ENCODE assay signal across 23 cellular contexts in genomic region chr1:189151361-189151760, GRCh38.
"Had no signal": no experiment of that assay in that cellular context is flagged by ENCODE, and none has a peak within 500 bp of the region (broad histone marks: within the 10 kb centered on the region; RNA-seq: fewer than 3 reads in every experiment).

No MANE protein-coding gene starts in this region.

- H3K4me3 ChIP-seq: ascending aorta, cardiac muscle cell, PC-9 had no signal

- H3K36me3 ChIP-seq: ascending aorta, cardiac muscle cell had no signal

- H3K27me3 Mint-ChIP-seq: activated CD4-positive, alpha-beta T cell treated with anti-CD3 and anti-CD28 coated beads, Interleukin-2, amount 10 ng/mL, durations not matched to agents 24 days and 14 days; activated naive CD4-positive, alpha-beta T cell treated with anti-CD3 and anti-CD28 coated beads, Interleukin-2, amount 50 U/mL, for 24 hours; activated naive CD8-positive, alpha-beta T cell treated with anti-CD3 and anti-CD28 coated beads, Interleukin-2, amount 10 ng/mL, durations not matched to agents 7 days and 5 days; activated T-cell treated with anti-CD3 and anti-CD28 coated beads, Interleukin-2, amount 50 U/mL, for 24 hours; central memory CD8-positive, alpha-beta T cell had no signal

- H3K4me3 Mint-ChIP-seq: activated CD4-positive, alpha-beta T cell treated with anti-CD3 and anti-CD28 coated beads, Interleukin-2, amount 10 ng/mL, durations not matched to agents 24 days and 14 days; activated CD8-positive, alpha-beta T cell treated with anti-CD3 and anti-CD28 coated beads, Interleukin-2, amount 10 ng/mL, durations not matched to agents 7 days and 5 days; activated naive CD4-positive, alpha-beta T cell treated with anti-CD3 and anti-CD28 coated beads, Interleukin-2, amount 50 U/mL, for 24 hours; activated naive CD8-positive, alpha-beta T cell treated with anti-CD3 and anti-CD28 coated beads, Interleukin-2, amount 10 ng/mL, durations not matched to agents 7 days and 5 days; activated T-cell treated with anti-CD3 and anti-CD28 coated beads, Interleukin-2, amount 50 U/mL, for 24 hours; central memory CD8-positive, alpha-beta T cell had no signal

- H3K4me1 Mint-ChIP-seq: activated CD4-positive, alpha-beta T cell treated with anti-CD3 and anti-CD28 coated beads, Interleukin-2, amount 10 ng/mL, durations not matched to agents 24 days and 14 days; activated naive CD4-positive, alpha-beta T cell treated with anti-CD3 and anti-CD28 coated beads, Interleukin-2, amount 50 U/mL, for 24 hours; activated naive CD8-positive, alpha-beta T cell treated with anti-CD3 and anti-CD28 coated beads, Interleukin-2, amount 10 ng/mL, durations not matched to agents 7 days and 5 days; central memory CD8-positive, alpha-beta T cell had no signal

- H3K9me3 ChIP-seq: ascending aorta had no signal

- H3K27ac Mint-ChIP-seq: activated CD4-positive, alpha-beta T cell treated with anti-CD3 and anti-CD28 coated beads, Interleukin-2, amount 10 ng/mL, durations not matched to agents 24 days and 14 days; activated CD8-positive, alpha-beta T cell treated with anti-CD3 and anti-CD28 coated beads, Interleukin-2, amount 10 ng/mL, durations not matched to agents 7 days and 5 days; activated naive CD4-positive, alpha-beta T cell treated with anti-CD3 and anti-CD28 coated beads, Interleukin-2, amount 50 U/mL, for 24 hours; activated naive CD8-positive, alpha-beta T cell treated with anti-CD3 and anti-CD28 coated beads, Interleukin-2, amount 10 ng/mL, durations not matched to agents 7 days and 5 days; activated T-cell treated with anti-CD3 and anti-CD28 coated beads, Interleukin-2, amount 50 U/mL, for 24 hours; activated T-helper 2 cell treated with anti-CD3 and anti-CD28 coated beads, Interferon-gamma antibody, Interleukin-2, Interleukin-4, amounts not matched to agents 10 μg/mL and 5 μg/mL and 100 μg/mL, durations not matched to agents 14 hours and 24 hours and 36 hours had no signal

- H3K36me3 Mint-ChIP-seq: activated naive CD4-positive, alpha-beta T cell treated with anti-CD3 and anti-CD28 coated beads, Interleukin-2, amount 50 U/mL, for 24 hours; activated naive CD8-positive, alpha-beta T cell treated with anti-CD3 and anti-CD28 coated beads, Interleukin-2, amount 10 ng/mL, durations not matched to agents 7 days and 5 days had no signal

- H3K4me2 ChIP-seq: PC-9 had no signal

- H3K27me3 ChIP-seq: ascending aorta, cardiac muscle cell had no signal

- DNase-seq: activated CD4-positive, alpha-beta T cell treated with anti-CD3 and anti-CD28 coated beads, Interleukin-2, amount 10 ng/mL, durations not matched to agents 24 days and 14 days; activated CD4-positive, alpha-beta T cell treated with anti-CD3 and anti-CD28 coated beads, Interleukin-2, amount 50 U/mL, for 4 hours; activated CD8-positive, alpha-beta T cell treated with anti-CD3 and anti-CD28 coated beads, Interleukin-2, amount 10 ng/mL, durations not matched to agents 7 days and 5 days; activated gamma-delta T cell; activated naive CD4-positive, alpha-beta T cell treated with Interleukin-2 at 50 U/mL for 16 hours; activated naive CD8-positive, alpha-beta T cell treated with anti-CD3 and anti-CD28 coated beads, Interleukin-2, amount 10 ng/mL, durations not matched to agents 7 days and 5 days; activated T-cell treated with anti-CD3 and anti-CD28 coated beads, Interleukin-2, amount 50 U/mL, for 24 hours; amygdala; NCI-H1105 treated with DMSO at 0.1 percent for 48 hours; NCI-H1436 treated with DMSO at 0.1 percent for 48 hours; NCI-H1694 treated with DMSO at 0.1 percent for 48 hours; NCI-H2171 treated with DMSO at 0.1 percent for 48 hours; NCI-H2227 treated with DMSO at 0.1 percent for 48 hours; NCI-H446; NCI-H524; PC-9; Right ventricle myocardium superior; T1000 had no signal

- ATAC-seq: activated CD8-positive, alpha-beta T cell treated with anti-CD3 and anti-CD28 coated beads, Interleukin-2, amount 10 ng/mL, durations not matched to agents 7 days and 5 days had no signal

- H3K4me1 ChIP-seq: ascending aorta had no signal

- H3K27ac ChIP-seq: ascending aorta, cardiac muscle cell, PC-9 had no signal
